Comparison of ENCODE assay signal across 19 cellular contexts in the genomic region with DNA sequence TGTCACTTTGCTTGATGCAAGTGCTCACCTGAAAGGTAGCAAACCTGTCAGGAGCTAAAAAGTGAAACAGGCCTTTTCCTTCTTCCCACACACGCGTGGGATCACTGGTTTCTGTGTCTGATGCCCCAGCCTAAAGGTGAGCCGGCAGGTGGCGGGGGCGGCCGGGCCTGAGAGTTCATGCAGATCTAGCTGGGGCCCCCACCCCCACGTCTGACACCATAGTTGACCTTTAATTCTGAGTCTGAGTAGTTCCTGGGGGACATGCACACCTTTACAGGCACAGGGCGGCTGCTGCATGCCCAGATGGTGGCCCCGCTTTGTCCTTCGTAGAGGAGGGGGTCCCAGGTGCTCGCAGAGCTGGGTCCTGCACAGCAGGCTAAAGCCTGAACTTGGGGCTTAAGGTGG.
A peak's percentile ranks its signal among the peaks of the same experiment; 100 is the strongest.
DNase-seq lines count a peak whose midpoint lies in the region; ATAC-seq, FAIRE-seq and TF ChIP-seq lines count a peak whose summit lies in the region.
"Had no signal": no experiment of that assay in that cellular context is flagged by ENCODE, and none has a peak within 500 bp of the region (broad histone marks: within the 10 kb centered on the region; RNA-seq: fewer than 3 reads in every experiment).

No MANE protein-coding gene starts in this region.

- H3K9ac ChIP-seq in endodermal cell (ENCODE audit: extremely low read depth, low read length, poor library complexity, severe bottlenecking): no peak overlapping the region

- H3K36me3 Mint-ChIP-seq in endodermal cell (ENCODE audit: low read depth): no peaks in the 10 kb centered on the region
- H3K36me3 Mint-ChIP-seq: CD4-positive, CD25-positive, alpha-beta regulatory T cell; CD8-positive, alpha-beta memory T cell; IgD-negative memory B cell had no signal

- H3K36me3 ChIP-seq in endodermal cell (ENCODE audit: control insufficient read depth, insufficient read depth, low read length): no peaks in the 10 kb centered on the region
- H3K36me3 ChIP-seq in left lung: no peaks in the 10 kb centered on the region
- H3K36me3 ChIP-seq: BE2C had no signal

- TF ChIP-seq CTCF in endodermal cell (conservative IDR thresholded peaks at IDR 0.05) (no peak), left lung (IDR thresholded peaks at IDR 0.05) (no peak)

- H3K9me3 ChIP-seq in endodermal cell (ENCODE audit: control insufficient read depth, low read length): no peaks in the 10 kb centered on the region
- no peaks in the 10 kb centered on the region for H3K9me3 ChIP-seq in left lung
- H3K9me3 ChIP-seq: BE2C had no signal

- H3K27ac Mint-ChIP-seq in endodermal cell: no peak overlapping the region
- H3K27ac Mint-ChIP-seq: CD4-positive, CD25-positive, alpha-beta regulatory T cell; CD8-positive, alpha-beta memory T cell; IgD-negative memory B cell had no signal

- H3K27me3 ChIP-seq in endodermal cell (ENCODE audit: control insufficient read depth, insufficient read depth, low read length, poor library complexity, severe bottlenecking) (peaks cover 25% of the 10 kb centered on the region), left lung (peaks cover 0 to 7% of the 10 kb centered on the region in 2 donors)

- intact Hi-C loops in left lung (cut with DNase I): no loop called here

- H3K4me1 ChIP-seq in endodermal cell (ENCODE audit: control insufficient read depth, insufficient read depth, low read length) (no peaks in the 10 kb centered on the region), left lung (no peaks in the 10 kb centered on the region)
- H3K4me1 ChIP-seq: BE2C had no signal

- FAIRE-seq in HTR-8/SVneo (lab: Jason Lieb, UNC): no peak
- FAIRE-seq: G401.6, GM12892, HepG2 had no signal

- WGBS in endodermal cell (ENCODE audit: insufficient coverage in 1 of 2, insufficient read length in 1 of 2), 2 experiments: 85 to 92% methylated on average over 9 to 11 of the region's 11 CpGs

- DNase-seq in activated effector memory CD4-positive, alpha-beta T cell treated with anti-CD3 and anti-CD28 coated beads, Interleukin-2, amount 50 U/mL, for 16 hours: peak; percentile 30
- DNase-seq in activated effector memory CD4-positive, alpha-beta T cell treated with Interleukin-2 at 50 U/mL for 16 hours: no peak
- DNase-seq in endodermal cell (peak; percentile 41), mesenteric fat pad (ENCODE audit: low spot score) (peak; percentile 87), ureter (ENCODE audit: low spot score) (peak; percentile 29), left lung (no peak), HTR-8/SVneo (ENCODE audit: insufficient read length, low spot score) (no peak)
- DNase-seq: BE2C; C1 segment of cervical spinal cord; CD4-positive, CD25-positive, alpha-beta regulatory T cell; CD8-positive, alpha-beta memory T cell; COR-L47; DMS 273 treated with DMSO at 0.1 percent for 48 hours; GOT3; H7 had no signal

- peaks cover 25% of the 10 kb centered on the region for H3K27me3 Mint-ChIP-seq in endodermal cell (ENCODE audit: insufficient read depth)
- H3K27me3 Mint-ChIP-seq: CD4-positive, CD25-positive, alpha-beta regulatory T cell had no signal

- no peak overlapping the region for H3K4me3 Mint-ChIP-seq in endodermal cell
- H3K4me3 Mint-ChIP-seq: CD4-positive, CD25-positive, alpha-beta regulatory T cell; CD8-positive, alpha-beta memory T cell; IgD-negative memory B cell had no signal

- no peak overlapping the region for H3K27ac ChIP-seq in endodermal cell (ENCODE audit: low read depth, low read length)
- H3K27ac ChIP-seq in left lung: no peak overlapping the region

- H3K4me1 Mint-ChIP-seq in endodermal cell: no peaks in the 10 kb centered on the region
- H3K4me1 Mint-ChIP-seq: CD4-positive, CD25-positive, alpha-beta regulatory T cell; CD8-positive, alpha-beta memory T cell had no signal

- no peaks in the 10 kb centered on the region for H3K9me3 Mint-ChIP-seq in endodermal cell

- no peak overlapping the region for H3K4me3 ChIP-seq in endodermal cell (ENCODE audit: low read length)
- H3K4me3 ChIP-seq in left lung: no peak overlapping the region

- no peak for ATAC-seq in left lung
- ATAC-seq: HepG2 had no signal

Comparison
In these comparisons a context has a peak if more than half of its experiments do, and no peak if none do; other contexts are left out.
1. DNase-seq: peak in activated effector memory CD4-positive, alpha-beta T cell treated with anti-CD3 and anti-CD28 coated beads, Interleukin-2, amount 50 U/mL, for 16 hours (single experiment), endodermal cell (single experiment), mesenteric fat pad (single experiment) and ureter (single experiment); none in activated effector memory CD4-positive, alpha-beta T cell treated with Interleukin-2 at 50 U/mL for 16 hours (single experiment), left lung (0 of 2) and HTR-8/SVneo (single experiment).